Comparison of ENCODE assay signal across 32 cellular contexts in genomic region chr22:35134637-35135036, GRCh38.
DNase-seq lines count a peak whose midpoint lies in the region; ATAC-seq, FAIRE-seq and TF ChIP-seq lines count a peak whose summit lies in the region.
"Had no signal": no experiment of that assay in that cellular context is flagged by ENCODE, and none has a peak within 500 bp of the region (broad histone marks: within the 10 kb centered on the region; RNA-seq: fewer than 3 reads in every experiment).

No MANE protein-coding gene starts in this region.

- DNase-seq in GM19239 (ENCODE audit: insufficient read length, low spot score), result no peak
- DNase-seq in K562 (ENCODE audit: extremely low read depth in 1 of 4, low spot score in 3 of 4), result peak; percentile 38 to 58 (median 56)
- DNase-seq in NCI-H187 treated with DMSO at 0.1 percent for 48 hours (lab: John Stamatoyannopoulos, UW), result no peak
- DNase-seq in activated CD8-positive, alpha-beta memory T cell treated with anti-CD3 and anti-CD28 coated beads for 24 hours, result no peak
- no peak for DNase-seq in stimulated activated CD4-positive, alpha-beta T cell treated with anti-CD3 and anti-CD28 coated beads, Interleukin-4, amount 100 ng/mL, for 24 hours
- no peak for DNase-seq in A673 (ENCODE audit: low spot score)
- DNase-seq: activated CD4-positive, alpha-beta T cell treated with anti-CD3 and anti-CD28 coated beads, Interleukin-2, amount 50 U/mL, for 48 hours; activated CD8-positive, alpha-beta memory T cell treated with anti-CD3 and anti-CD28 coated beads, Interleukin-2, amount 50 U/mL, for 4 hours; activated naive CD4-positive, alpha-beta T cell treated with anti-CD3 and anti-CD28 coated beads, Interleukin-2, amount 50 U/mL, for 16 hours; amniotic stem cell; brain microvascular endothelial cell; CD8-positive, alpha-beta memory T cell; DMS53; effector CD4-positive, alpha-beta T cell; GDM1; glutamatergic neuron; IMR-90; kidney; mammary epithelial cell; NCI-H1694 treated with DMSO at 0.1 percent for 48 hours; NCI-H2171 treated with DMSO at 0.1 percent for 48 hours; NCI-H524; psoas muscle; SIG-M5; stimulated activated naive CD4-positive, alpha-beta T cell treated with Interleukin-2 at 50 U/mL for 16 hours; SW 1271; T-helper 9 cell had no signal

- FAIRE-seq in GM19239 (lab: Jason Lieb, UNC), result peak; percentile 8
- FAIRE-seq in K562 (lab: Jason Lieb, UNC), result peak; percentile 67
- FAIRE-seq: A549, kidney had no signal

- POLR2A ChIA-PET in K562 (lab: Yijun Ruan, JAX) (interaction anchor here (0.5 to 0.7 kb wide), 3 partner anchors 77 to 97 kb away, joined by 3 to 4 read pairs (median 3); no protein-coding TSS in a partner anchor), A673 (lab: Charles Lee; ENCODE audit: low non-redundant PET) (interaction anchor here (0.7 kb wide), 1 partner anchor 115 kb away, joined by 3 read pairs; no protein-coding TSS in a partner anchor)

- intact Hi-C loops in K562 (cut with micrococcal nuclease) (no loop called here), A673 (cut with micrococcal nuclease; ENCODE audit: unreplicated experiment) (no loop called here)

- no peaks in the 10 kb centered on the region for H3K79me2 ChIP-seq in K562 (ENCODE audit: control insufficient read depth, insufficient read depth, low read length)

- H3K4me1 ChIP-seq in BLaER1, result peaks cover 25% of the 10 kb centered on the region
- peaks cover 23 to 42% of the 10 kb centered on the region in 2 experiments for H3K4me1 ChIP-seq in K562 (replicated peaks in 1 of 2; ENCODE audit: control insufficient read depth in 2 of 2, insufficient read depth in 2 of 2, low read length in 2 of 2)
- peaks cover 20 to 37% of the 10 kb centered on the region in 2 donors for H3K4me1 ChIP-seq in mucosa of rectum (ENCODE audit: control insufficient read depth in 2 of 2, insufficient read depth in 2 of 2, low read length in 2 of 2)
- H3K4me1 ChIP-seq in A673 (ENCODE audit: insufficient read depth, low read length, poor library complexity, severe bottlenecking), result no peaks in the 10 kb centered on the region
- H3K4me1 ChIP-seq: A549, psoas muscle, vagina had no signal

- TF ChIP-seq POLR2A in K562 (conservative IDR thresholded peaks at IDR 0.05), result no peak

- TF ChIP-seq EP300 in K562 (IDR thresholded peaks at IDR 0.05; ENCODE audit: low read length), result peak; percentile 35; the same call in 1 of the 2 replicates

- no peaks in the 10 kb centered on the region for H3K9me3 ChIP-seq in BLaER1
- H3K9me3 ChIP-seq in K562 (replicated peaks; ENCODE audit: control insufficient read depth, insufficient read depth, low read depth, low read length), result no peaks in the 10 kb centered on the region
- H3K9me3 ChIP-seq in mucosa of rectum (ENCODE audit: control insufficient read depth in 2 of 2, low read length in 2 of 2), result no peaks in the 10 kb centered on the region
- no peaks in the 10 kb centered on the region for H3K9me3 ChIP-seq in A673 (ENCODE audit: low read depth, low read length, poor library complexity, severe bottlenecking)
- H3K9me3 ChIP-seq: A549, psoas muscle, vagina had no signal

- peaks cover 4% of the 10 kb centered on the region for H3K9me1 ChIP-seq in K562 (ENCODE audit: control insufficient read depth, insufficient read depth, low read length)

- H3K36me3 ChIP-seq in BLaER1 (no peaks in the 10 kb centered on the region), K562 (ENCODE audit: control insufficient read depth, insufficient read depth, low read length) (no peaks in the 10 kb centered on the region), mucosa of rectum (ENCODE audit: control insufficient read depth in 2 of 2, insufficient read depth in 2 of 2, low read length in 2 of 2) (no peaks in the 10 kb centered on the region), A673 (ENCODE audit: insufficient read depth, low read length, poor library complexity, severe bottlenecking) (no peaks in the 10 kb centered on the region)
- H3K36me3 ChIP-seq: brain microvascular endothelial cell, vagina had no signal

- H3K27ac ChIP-seq in BLaER1 (no peak overlapping the region), K562 (ENCODE audit: extremely low read depth, low read depth, low read length) (no peak overlapping the region), mucosa of rectum (ENCODE audit: low read depth in 2 of 2, low read length in 2 of 2) (peak overlapping the region; percentile 78 to 82), A673 (ENCODE audit: low read depth, low read length, poor library complexity, severe bottlenecking) (no peak overlapping the region)
- H3K27ac ChIP-seq: A549, brain microvascular endothelial cell, psoas muscle, vagina had no signal

- peak; percentile 65 for ATAC-seq in K562
- ATAC-seq: A549, Panc1, psoas muscle had no signal

- no peak for TF ChIP-seq CTCF in K562 (IDR thresholded peaks at IDR 0.05 in 2 of 3, conservative IDR thresholded peaks at IDR 0.05 in 1 of 3; ENCODE audit: insufficient read depth in 2 of 3, low read depth in 1 of 3, low read length in 3 of 3)
- TF ChIP-seq CTCF in A673 (conservative IDR thresholded peaks at IDR 0.05; ENCODE audit: low read depth, low read length), result no peak

- no peak for TF ChIP-seq RAD21 in K562 (CRISPR knock-in tag; conservative IDR thresholded peaks at IDR 0.05 in 1 of 2, IDR thresholded peaks at IDR 0.05 in 1 of 2)

- CTCF ChIA-PET in K562 (lab: Yijun Ruan, JAX; ENCODE audit: low intra/inter-chr PET ratio) (no interaction called here), A673 (lab: Charles Lee) (no interaction called here)

- H3K4me2 ChIP-seq in BLaER1 (0 out of 2 replicates have a peak overlapping the region, but pooled peaks have one; percentile 26), K562 (ENCODE audit: insufficient read depth, low read length) (peak overlapping the region; percentile 32)
- H3K4me2 ChIP-seq: A549 had no signal

- H4K20me1 ChIP-seq in BLaER1, result no peaks in the 10 kb centered on the region
- no peaks in the 10 kb centered on the region for H4K20me1 ChIP-seq in K562 (replicated peaks; ENCODE audit: control insufficient read depth, insufficient read depth, low read length)

- H3K9ac ChIP-seq in BLaER1 (no peak overlapping the region), K562 (ENCODE audit: insufficient read depth in 1 of 2, low read depth in 2 of 2, low read length in 2 of 2) (peak overlapping the region in 1 of 2 experiments; percentile 65; a peak in 1 of 4 replicates), mucosa of rectum (ENCODE audit: low read depth in 1 of 2, low read length in 2 of 2) (peak overlapping the region; percentile 20 to 49)

- 21% methylated on average over 7 of the region's 8 CpGs for WGBS in K562 (ENCODE audit: insufficient coverage, low coverage, missing lambda C conversion rate)

- H3K27me3 ChIP-seq in BLaER1, result no peaks in the 10 kb centered on the region
- H3K27me3 ChIP-seq in K562 (ENCODE audit: control insufficient read depth in 2 of 2, insufficient read depth in 2 of 2, low read length in 2 of 2), result no peaks in the 10 kb centered on the region
- peaks cover 0 to 10% of the 10 kb centered on the region in 2 donors for H3K27me3 ChIP-seq in mucosa of rectum (ENCODE audit: control insufficient read depth in 2 of 2, insufficient read depth in 2 of 2, low read length in 2 of 2)
- H3K27me3 ChIP-seq in A673 (replicated peaks; ENCODE audit: insufficient read depth, low read depth, low read length, poor library complexity), result peaks cover 44% of the 10 kb centered on the region
- H3K27me3 ChIP-seq: brain microvascular endothelial cell, vagina had no signal

- in situ Hi-C loops in K562 (cut with MboI), result no loop called here

- BruUV-seq in K562 (replicated peaks; lab: Mats Ljungman, UMichigan) (no TSS peak), A673 (replicated peaks; lab: Mats Ljungman, UMichigan) (no TSS peak)

- H2AFZ ChIP-seq in K562 (ENCODE audit: low read depth, low read length), result no peak overlapping the region

- no peak overlapping the region for H3K4me3 ChIP-seq in BLaER1
- H3K4me3 ChIP-seq in K562, result no peak overlapping the region
- peak overlapping the region; percentile 51 to 56 for H3K4me3 ChIP-seq in mucosa of rectum (ENCODE audit: low read length in 2 of 2)
- no peak overlapping the region for H3K4me3 ChIP-seq in A673 (ENCODE audit: low read depth, low read length, poor library complexity, severe bottlenecking)
- H3K4me3 ChIP-seq: A549, psoas muscle, vagina had no signal

TF ChIP-seq in K562, 482 proteins besides CTCF, POLR2A, EP300 and RAD21 (continues in another document):
- TF ChIP-seq NCOR1 (IDR thresholded peaks at IDR 0.05) (peak; percentile 47; the same call in 1 of the 2 replicates), UBTF (IDR thresholded peaks at IDR 0.05; ENCODE audit: borderline replicate concordance in 1 of 2, low read depth in 2 of 2, low read length in 2 of 2) (no peak)

Comparison
In these comparisons a context has a peak if more than half of its experiments do, and no peak if none do; other contexts are left out.
1. H3K27ac ChIP-seq: peak in mucosa of rectum (2 of 2); none in BLaER1 (single experiment), K562 (single experiment) and A673 (single experiment).
2. H3K4me3 ChIP-seq: peak in mucosa of rectum (2 of 2); none in BLaER1 (single experiment), K562 (single experiment) and A673 (single experiment).
3. DNase-seq: peak in K562 (4 of 4); none in GM19239 (single experiment), NCI-H187 treated with DMSO at 0.1 percent for 48 hours (single experiment), activated CD8-positive, alpha-beta memory T cell treated with anti-CD3 and anti-CD28 coated beads for 24 hours (single experiment), stimulated activated CD4-positive, alpha-beta T cell treated with anti-CD3 and anti-CD28 coated beads, Interleukin-4, amount 100 ng/mL, for 24 hours (single experiment) and A673 (single experiment).